In the genomic region with DNA sequence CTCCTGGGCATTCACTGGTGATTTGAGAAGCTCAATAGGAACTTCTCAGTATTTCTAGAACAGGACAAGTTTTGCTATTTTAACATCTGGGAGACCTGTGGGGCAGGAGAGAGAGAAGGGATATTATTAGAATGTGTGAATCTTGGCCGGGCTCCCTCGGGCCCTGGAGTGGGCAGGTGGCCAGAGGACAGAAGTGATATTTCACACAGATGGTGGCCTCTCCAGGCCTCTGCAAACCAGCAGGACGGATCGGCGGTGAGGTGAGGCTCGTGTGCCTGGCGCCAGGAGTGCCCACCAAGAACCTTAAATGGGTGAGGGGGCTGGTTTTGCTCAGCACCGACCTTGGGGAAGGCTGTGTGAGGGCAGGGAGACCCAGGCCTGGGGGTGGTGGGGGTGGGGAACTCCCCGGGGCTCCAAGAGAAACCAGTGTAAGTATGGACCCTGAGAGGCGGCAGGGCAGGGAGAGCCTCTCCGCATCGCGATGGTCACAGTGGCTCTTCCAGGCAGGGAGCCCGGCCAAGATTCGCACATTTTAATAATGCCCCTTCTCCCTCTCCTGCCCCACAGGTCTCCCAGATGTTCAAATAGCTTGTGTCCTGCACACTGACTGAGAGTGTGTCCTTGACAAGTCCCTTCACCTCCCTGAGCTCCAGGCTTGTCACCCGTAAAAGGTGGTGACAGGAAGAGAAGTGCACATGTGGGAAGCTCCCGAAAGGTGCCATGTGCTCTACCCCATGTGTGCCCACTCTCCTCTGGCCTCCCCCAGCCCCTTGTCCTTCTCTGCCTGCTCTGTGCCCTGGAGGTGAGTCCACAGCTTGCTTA, we compare ENCODE assay signal across 21 cellular contexts.
DNase-seq lines count a peak whose midpoint lies in the region; ATAC-seq, FAIRE-seq and TF ChIP-seq lines count a peak whose summit lies in the region.
"Had no signal": no experiment of that assay in that cellular context is flagged by ENCODE, and none has a peak within 500 bp of the region (broad histone marks: within the 10 kb centered on the region; RNA-seq: fewer than 3 reads in every experiment).

No MANE protein-coding gene starts in this region.

- WGBS in gastroesophageal sphincter (ENCODE audit: low coverage in 1 of 2), 2 donors: 12 to 58% methylated on average over 3 to 13 of the region's 17 CpGs
- WGBS in small intestine, 3 donors: 71 to 75% (median 74%) methylated on average over 17 of the region's 17 CpGs

- TF ChIP-seq EP300 in gastroesophageal sphincter (IDR thresholded peaks at IDR 0.05): no peak

- no peaks in the 10 kb centered on the region for H3K36me3 ChIP-seq in gastroesophageal sphincter
- H3K36me3 ChIP-seq in neural progenitor cell: no peaks in the 10 kb centered on the region
- H3K36me3 ChIP-seq in small intestine (ENCODE audit: control insufficient read depth in 2 of 2, insufficient read depth in 2 of 2, low read length in 2 of 2): no peaks in the 10 kb centered on the region
- H3K36me3 ChIP-seq: vagina had no signal

- peak overlapping the region; percentile 50 for H3K27ac Mint-ChIP-seq in neural progenitor cell
- H3K27ac Mint-ChIP-seq: GM23338 had no signal

- H3K27me3 Mint-ChIP-seq in neural progenitor cell (ENCODE audit: insufficient read depth, low read depth): peaks cover 5% of the 10 kb centered on the region

- TF ChIP-seq CTCF in gastroesophageal sphincter (IDR thresholded peaks at IDR 0.05): no peak
- no peak for TF ChIP-seq CTCF in neural progenitor cell (IDR thresholded peaks at IDR 0.05)

- ATAC-seq in gastroesophageal sphincter: peak; percentile 73
- no peak for ATAC-seq in HG02970 (IDR thresholded peaks at IDR 0.05; ENCODE audit: low FRiP score, unreplicated experiment)
- ATAC-seq: GM23338 had no signal

- TF ChIP-seq POLR2A in gastroesophageal sphincter (IDR thresholded peaks at IDR 0.05): no peak

- peaks cover 3% of the 10 kb centered on the region for H3K9me3 Mint-ChIP-seq in neural progenitor cell

- no peaks in the 10 kb centered on the region for H3K36me3 Mint-ChIP-seq in neural progenitor cell

- H3K4me2 ChIP-seq in neural progenitor cell: no peak overlapping the region
- H3K4me2 ChIP-seq: GM23338, KMS-11 had no signal

- H3F3A ChIP-seq in neural progenitor cell (ENCODE audit: low read depth): no peaks in the 10 kb centered on the region

- peaks cover 0 to 50% (median 5%) of the 10 kb centered on the region in 3 donors for H3K4me1 ChIP-seq in gastroesophageal sphincter
- peaks cover 12% of the 10 kb centered on the region for H3K4me1 ChIP-seq in neural progenitor cell
- no peaks in the 10 kb centered on the region for H3K4me1 ChIP-seq in small intestine (ENCODE audit: control insufficient read depth in 2 of 2, insufficient read depth in 1 of 2, low read depth in 1 of 2, low read length in 1 of 2)
- H3K4me1 ChIP-seq: parathyroid adenoma had no signal

- FAIRE-seq in small intestine (lab: Jason Lieb, UNC): no peak
- FAIRE-seq: GM12892 had no signal

- H3K4me3 ChIP-seq in gastroesophageal sphincter (no peak overlapping the region), neural progenitor cell (no peak overlapping the region), small intestine (ENCODE audit: low read depth in 1 of 2, low read length in 2 of 2) (no peak overlapping the region)
- H3K4me3 ChIP-seq: dorsolateral prefrontal cortex, GM23338, vagina had no signal

- DNase-seq in AG08395 (ENCODE audit: low spot score) (peak; percentile 49), NCI-H524 (lab: John Stamatoyannopoulos, UW) (peak; percentile 39 to 78), neural progenitor cell (ENCODE audit: low spot score) (no peak), GDM1 (lab: John Stamatoyannopoulos, UW) (no peak), small intestine (no peak), NCI-H446 treated with DMSO at 0.1 percent for 48 hours (lab: John Stamatoyannopoulos, UW) (no peak)
- DNase-seq: activated CD4-positive, alpha-beta T cell treated with anti-CD3 and anti-CD28 coated beads, Interleukin-2, amount 50 U/mL, for 1 hour; activated naive CD4-positive, alpha-beta T cell treated with Interleukin-2 at 50 U/mL for 16 hours; activated T-cell treated with anti-CD3 and anti-CD28 coated beads for 4 hours; dorsolateral prefrontal cortex; hypothalamus; midbrain; NCI-H226; stimulated activated naive CD4-positive, alpha-beta T cell treated with Interleukin-2 at 50 U/mL for 16 hours had no signal

- H3K4me3 Mint-ChIP-seq in neural progenitor cell: no peak overlapping the region
- H3K4me3 Mint-ChIP-seq: GM23338 had no signal

- peaks cover 27% of the 10 kb centered on the region for H3K4me1 Mint-ChIP-seq in neural progenitor cell
- H3K4me1 Mint-ChIP-seq: GM23338 had no signal

- no peak overlapping the region for H3K9ac ChIP-seq in neural progenitor cell
- H3K9ac ChIP-seq: KMS-11, parathyroid adenoma had no signal

- peaks cover 3% of the 10 kb centered on the region for H4K20me1 ChIP-seq in neural progenitor cell (ENCODE audit: low read depth)

- H3K27me3 ChIP-seq in gastroesophageal sphincter (no peaks in the 10 kb centered on the region), neural progenitor cell (no peaks in the 10 kb centered on the region), small intestine (ENCODE audit: control insufficient read depth in 2 of 2, insufficient read depth in 2 of 2, low read length in 2 of 2) (no peaks in the 10 kb centered on the region)
- H3K27me3 ChIP-seq: dorsolateral prefrontal cortex, vagina had no signal

- H3K27ac ChIP-seq in gastroesophageal sphincter (peak overlapping the region in 2 of 4 donors; percentile 30 to 44), neural progenitor cell (no peak overlapping the region), small intestine (ENCODE audit: low read depth in 1 of 2, low read length in 1 of 2) (no peak overlapping the region)
- H3K27ac ChIP-seq: dorsolateral prefrontal cortex, KMS-11, parathyroid adenoma, vagina had no signal

- no peak overlapping the region for H2AFZ ChIP-seq in neural progenitor cell (replicated peaks)
- H2AFZ ChIP-seq: GM23338, parathyroid adenoma had no signal

- H3K9me3 ChIP-seq in gastroesophageal sphincter (no peaks in the 10 kb centered on the region), neural progenitor cell (ENCODE audit: low read depth) (no peaks in the 10 kb centered on the region), small intestine (ENCODE audit: control insufficient read depth, low read depth) (no peaks in the 10 kb centered on the region)
- H3K9me3 ChIP-seq: vagina had no signal

- H3K79me2 ChIP-seq in neural progenitor cell (ENCODE audit: low read depth): no peaks in the 10 kb centered on the region
- H3K79me2 ChIP-seq: parathyroid adenoma had no signal

Comparison
In these comparisons a context has a peak if more than half of its experiments do, and no peak if none do; other contexts are left out.
1. DNase-seq: peak in AG08395 (single experiment) and NCI-H524 (2 of 2); none in neural progenitor cell (single experiment), GDM1 (single experiment), small intestine (single experiment) and NCI-H446 treated with DMSO at 0.1 percent for 48 hours (single experiment).